ENCODE assay signal across 8 cellular contexts in genomic region chr10:6144609-6145413, GRCh38. TPM values are rescaled to one million over a fixed set of nuclear protein-coding genes. Genes with fewer than 3 reads are reported as not detected.
DNase-seq lines count a peak whose midpoint lies in the region; ATAC-seq and TF ChIP-seq lines count a peak whose summit lies in the region.

No MANE protein-coding gene starts in this region.

- H3K27me3 ChIP-seq in SU-DHL-6 (ENCODE audit: low read length) (no peaks in the 10 kb centered on the region), transverse colon (no peaks in the 10 kb centered on the region)

- H3K27ac ChIP-seq in SU-DHL-6 (ENCODE audit: low read depth, low read length), result peak overlapping the region; percentile 20
- H3K27ac ChIP-seq in transverse colon, result peak overlapping the region; percentile 87 to 95 (median 90)

- H4K20me1 ChIP-seq in SU-DHL-6 (ENCODE audit: low read depth, low read length), result no peaks in the 10 kb centered on the region

- no peaks in the 10 kb centered on the region for H3K9me3 ChIP-seq in SU-DHL-6 (ENCODE audit: insufficient read depth, low read length)
- H3K9me3 ChIP-seq in transverse colon, result no peaks in the 10 kb centered on the region

- peak overlapping the region; percentile 86 for H3K9ac ChIP-seq in SU-DHL-6 (ENCODE audit: low read length)

- H3K4me3 ChIP-seq in SU-DHL-6 (ENCODE audit: insufficient read depth, low read length, poor library complexity, severe bottlenecking) (peak overlapping the region; percentile 85), transverse colon (peak overlapping the region; percentile 74 to 89 (median 80))

- H2AFZ ChIP-seq in SU-DHL-6 (ENCODE audit: low read depth, low read length, severe bottlenecking), result peak overlapping the region; percentile 94

- H3K36me3 ChIP-seq in SU-DHL-6 (ENCODE audit: low read length) (no peaks in the 10 kb centered on the region), transverse colon (no peaks in the 10 kb centered on the region)

- no peak for TF ChIP-seq EP300 in transverse colon (IDR thresholded peaks at IDR 0.05; ENCODE audit: low read depth)

- H3K79me2 ChIP-seq in SU-DHL-6 (ENCODE audit: insufficient read depth, low read length), result peaks cover 17% of the 10 kb centered on the region

- H3F3A ChIP-seq in SU-DHL-6 (ENCODE audit: insufficient read depth), result no peaks in the 10 kb centered on the region

- in situ Hi-C loops in transverse colon (cut with MboI; ENCODE audit: low pct_ligation_motif_present in 1 of 4, low pct_unique_long_range_greater_than_20kb in 1 of 4, low sequenced_read_pairs in 3 of 4), result loop anchor here in 1 of 4 donors (10.0 kb wide), 1 partner anchor 60 kb away; the partner anchor contains the start of gene PFKFB3

- H3K4me2 ChIP-seq in SU-DHL-6 (ENCODE audit: low read depth, low read length, poor library complexity, severe bottlenecking), result peak overlapping the region; percentile 92

- intact Hi-C loops in cardiac septum (cut with DNase I) (loop anchor here (1.0 to 5.0 kb wide), 2 partner anchors 18 to 33 kb away; no protein-coding TSS in a partner anchor), transverse colon (cut with DNase I; ENCODE audit: low total_unique reads) (loop anchor here (5.0 kb wide), 1 partner anchor 57 kb away; the partner anchor contains the start of gene PFKFB3)

- H3K9me2 ChIP-seq in SU-DHL-6 (replicated peaks; ENCODE audit: insufficient read depth, low read length), result no peaks in the 10 kb centered on the region

- WGBS in transverse colon (ENCODE audit: low coverage in 1 of 2), 2 donors, result 0% methylated on average over 38 of the region's 106 CpGs; no CpG with 5 or more reads in 1 of the 2 donors

- peak; percentile 55 for TF ChIP-seq POLR2A in transverse colon (IDR thresholded peaks at IDR 0.05)

- H3K4me1 ChIP-seq in transverse colon, result peaks cover 6 to 42% (median 21%) of the 10 kb centered on the region in 4 donors

- TF ChIP-seq CTCF in SU-DHL-6 (IDR thresholded peaks at IDR 0.05; ENCODE audit: insufficient read depth, low read length, poor library complexity, severe bottlenecking) (no peak), transverse colon (IDR thresholded peaks at IDR 0.05) (no peak)

- peak; percentile 71 for ATAC-seq in GM21526 (IDR thresholded peaks at IDR 0.05; ENCODE audit: low FRiP score, unreplicated experiment)

- DNase-seq in DMS53 treated with DMSO at 0.1 percent for 48 hours (lab: John Stamatoyannopoulos, UW; ENCODE audit: unreplicated experiment) (peak; percentile 76), HuH-7 (ENCODE audit: low spot score) (peak; percentile 69), cardiac septum (ENCODE audit: low spot score) (peak; percentile 97), pons (ENCODE audit: low spot score) (peak; percentile 84), transverse colon (peak; percentile 93)
- peak; percentile 69 for DNase-seq in activated naive CD8-positive, alpha-beta T cell treated with anti-CD3 and anti-CD28 coated beads, Interleukin-2, amount 50 U/mL, for 16 hours (ENCODE audit: low read depth, low spot score)

RNA-seq across cellular contexts. Expression of gene RBM17, which starts 56.0 kb away (rescaled TPM):
- total RNA-seq in cardiac septum, result 70.1 TPM
- 10 to 100 TPM; 45.0 to 80.7 (median 64.7) TPM for total RNA-seq in transverse colon

RNA-seq across cellular contexts. Expression of gene PFKFB3, which starts 57.9 kb away (rescaled TPM):
- total RNA-seq in cardiac septum (13.8 TPM), transverse colon (10 to 100 TPM; 16.9 to 29.9 (median 20.2) TPM)

Comparison
In these comparisons a context has a peak if more than half of its experiments do, and no peak if none do; other contexts are left out.
1. Peak in every context shown above with its lines: DNase-seq, ATAC-seq, H3K4me3 ChIP-seq and H3K27ac ChIP-seq.